In genomic region chr12:120292661-120293531, GRCh38 we compare ENCODE assay signal across 1 cellular context.
A peak's percentile ranks its signal among the peaks of the same experiment; 100 is the strongest.
TF ChIP-seq lines count a peak whose summit lies in the region.

Gene RNU4-1, minus strand, starts transcription at chr12:120293237.

TF ChIP-seq in K562, 482 proteins besides CTCF, POLR2A, EP300 and RAD21 (continued from another document and continues in another):
- TF ChIP-seq, protein P1, sequence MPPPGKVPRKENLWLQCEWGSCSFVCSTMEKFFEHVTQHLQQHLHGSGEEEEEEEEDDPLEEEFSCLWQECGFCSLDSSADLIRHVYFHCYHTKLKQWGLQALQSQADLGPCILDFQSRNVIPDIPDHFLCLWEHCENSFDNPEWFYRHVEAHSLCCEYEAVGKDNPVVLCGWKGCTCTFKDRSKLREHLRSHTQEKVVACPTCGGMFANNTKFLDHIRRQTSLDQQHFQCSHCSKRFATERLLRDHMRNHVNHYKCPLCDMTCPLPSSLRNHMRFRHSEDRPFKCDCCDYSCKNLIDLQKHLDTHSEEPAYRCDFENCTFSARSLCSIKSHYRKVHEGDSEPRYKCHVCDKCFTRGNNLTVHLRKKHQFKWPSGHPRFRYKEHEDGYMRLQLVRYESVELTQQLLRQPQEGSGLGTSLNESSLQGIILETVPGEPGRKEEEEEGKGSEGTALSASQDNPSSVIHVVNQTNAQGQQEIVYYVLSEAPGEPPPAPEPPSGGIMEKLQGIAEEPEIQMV (tag; conservative IDR thresholded peaks at IDR 0.05; ENCODE audit: low read depth), result no peak
- no peak for TF ChIP-seq SREBF1 (IDR thresholded peaks at IDR 0.05; ENCODE audit: borderline replicate concordance, low read depth, low read length)
- no peak for TF ChIP-seq ZBTB12 (CRISPR knock-in tag; IDR thresholded peaks at IDR 0.05)
- TF ChIP-seq, protein P2, sequence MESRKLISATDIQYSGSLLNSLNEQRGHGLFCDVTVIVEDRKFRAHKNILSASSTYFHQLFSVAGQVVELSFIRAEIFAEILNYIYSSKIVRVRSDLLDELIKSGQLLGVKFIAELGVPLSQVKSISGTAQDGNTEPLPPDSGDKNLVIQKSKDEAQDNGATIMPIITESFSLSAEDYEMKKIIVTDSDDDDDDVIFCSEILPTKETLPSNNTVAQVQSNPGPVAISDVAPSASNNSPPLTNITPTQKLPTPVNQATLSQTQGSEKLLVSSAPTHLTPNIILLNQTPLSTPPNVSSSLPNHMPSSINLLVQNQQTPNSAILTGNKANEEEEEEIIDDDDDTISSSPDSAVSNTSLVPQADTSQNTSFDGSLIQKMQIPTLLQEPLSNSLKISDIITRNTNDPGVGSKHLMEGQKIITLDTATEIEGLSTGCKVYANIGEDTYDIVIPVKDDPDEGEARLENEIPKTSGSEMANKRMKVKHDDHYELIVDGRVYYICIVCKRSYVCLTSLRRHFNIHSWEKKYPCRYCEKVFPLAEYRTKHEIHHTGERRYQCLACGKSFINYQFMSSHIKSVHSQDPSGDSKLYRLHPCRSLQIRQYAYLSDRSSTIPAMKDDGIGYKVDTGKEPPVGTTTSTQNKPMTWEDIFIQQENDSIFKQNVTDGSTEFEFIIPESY (CRISPR knock-in tag; IDR thresholded peaks at IDR 0.05), result no peak
- no peak for TF ChIP-seq NR2F6 (CRISPR knock-in tag; IDR thresholded peaks at IDR 0.05)
- no peak for TF ChIP-seq ZNF699 (CRISPR knock-in tag; IDR thresholded peaks at IDR 0.05; ENCODE audit: insufficient replicate concordance)
- TF ChIP-seq KLF13 (tag; IDR thresholded peaks at IDR 0.05; ENCODE audit: borderline replicate concordance, low read depth), result peak; percentile 89
- TF ChIP-seq, protein P3, sequence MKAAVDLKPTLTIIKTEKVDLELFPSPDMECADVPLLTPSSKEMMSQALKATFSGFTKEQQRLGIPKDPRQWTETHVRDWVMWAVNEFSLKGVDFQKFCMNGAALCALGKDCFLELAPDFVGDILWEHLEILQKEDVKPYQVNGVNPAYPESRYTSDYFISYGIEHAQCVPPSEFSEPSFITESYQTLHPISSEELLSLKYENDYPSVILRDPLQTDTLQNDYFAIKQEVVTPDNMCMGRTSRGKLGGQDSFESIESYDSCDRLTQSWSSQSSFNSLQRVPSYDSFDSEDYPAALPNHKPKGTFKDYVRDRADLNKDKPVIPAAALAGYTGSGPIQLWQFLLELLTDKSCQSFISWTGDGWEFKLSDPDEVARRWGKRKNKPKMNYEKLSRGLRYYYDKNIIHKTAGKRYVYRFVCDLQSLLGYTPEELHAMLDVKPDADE (conservative IDR thresholded peaks at IDR 0.05; ENCODE audit: control insufficient read depth, low read depth, low read length), result peak; percentile 96
- TF ChIP-seq SNRNP70 (optimal IDR thresholded peaks at IDR 0.05; ENCODE audit: low read depth, low read length), result no peak
- TF ChIP-seq SRF (CRISPR knock-in tag; IDR thresholded peaks at IDR 0.05), result peak in 1 of 2 experiments; percentile 81; a peak in 2 of 4 replicates
- TF ChIP-seq, protein P4, sequence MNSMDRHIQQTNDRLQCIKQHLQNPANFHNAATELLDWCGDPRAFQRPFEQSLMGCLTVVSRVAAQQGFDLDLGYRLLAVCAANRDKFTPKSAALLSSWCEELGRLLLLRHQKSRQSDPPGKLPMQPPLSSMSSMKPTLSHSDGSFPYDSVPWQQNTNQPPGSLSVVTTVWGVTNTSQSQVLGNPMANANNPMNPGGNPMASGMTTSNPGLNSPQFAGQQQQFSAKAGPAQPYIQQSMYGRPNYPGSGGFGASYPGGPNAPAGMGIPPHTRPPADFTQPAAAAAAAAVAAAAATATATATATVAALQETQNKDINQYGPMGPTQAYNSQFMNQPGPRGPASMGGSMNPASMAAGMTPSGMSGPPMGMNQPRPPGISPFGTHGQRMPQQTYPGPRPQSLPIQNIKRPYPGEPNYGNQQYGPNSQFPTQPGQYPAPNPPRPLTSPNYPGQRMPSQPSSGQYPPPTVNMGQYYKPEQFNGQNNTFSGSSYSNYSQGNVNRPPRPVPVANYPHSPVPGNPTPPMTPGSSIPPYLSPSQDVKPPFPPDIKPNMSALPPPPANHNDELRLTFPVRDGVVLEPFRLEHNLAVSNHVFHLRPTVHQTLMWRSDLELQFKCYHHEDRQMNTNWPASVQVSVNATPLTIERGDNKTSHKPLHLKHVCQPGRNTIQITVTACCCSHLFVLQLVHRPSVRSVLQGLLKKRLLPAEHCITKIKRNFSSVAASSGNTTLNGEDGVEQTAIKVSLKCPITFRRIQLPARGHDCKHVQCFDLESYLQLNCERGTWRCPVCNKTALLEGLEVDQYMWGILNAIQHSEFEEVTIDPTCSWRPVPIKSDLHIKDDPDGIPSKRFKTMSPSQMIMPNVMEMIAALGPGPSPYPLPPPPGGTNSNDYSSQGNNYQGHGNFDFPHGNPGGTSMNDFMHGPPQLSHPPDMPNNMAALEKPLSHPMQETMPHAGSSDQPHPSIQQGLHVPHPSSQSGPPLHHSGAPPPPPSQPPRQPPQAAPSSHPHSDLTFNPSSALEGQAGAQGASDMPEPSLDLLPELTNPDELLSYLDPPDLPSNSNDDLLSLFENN (IDR thresholded peaks at IDR 0.05; ENCODE audit: low read depth in 2 of 2, low read length in 2 of 2), result peak in 1 of 2 experiments; percentile 99; a peak in 2 of 4 replicates
- no peak for TF ChIP-seq XRCC3 (IDR thresholded peaks at IDR 0.05)
- no peak for TF ChIP-seq COPS2 (conservative IDR thresholded peaks at IDR 0.05)
- peak; percentile 31 for TF ChIP-seq CTBP1 (IDR thresholded peaks at IDR 0.05; ENCODE audit: borderline replicate concordance)
- no peak for TF ChIP-seq HLTF (IDR thresholded peaks at IDR 0.05)
- TF ChIP-seq SLC30A9 (CRISPR knock-in tag; IDR thresholded peaks at IDR 0.05), result no peak
- peak in 1 of 2 experiments; percentile 85; a peak in 2 of 4 replicates for TF ChIP-seq ZNF318 (IDR thresholded peaks at IDR 0.05; ENCODE audit: borderline replicate concordance in 1 of 2, low read depth in 1 of 2)
- no peak for TF ChIP-seq RBM25 (IDR thresholded peaks at IDR 0.05; ENCODE audit: low read depth, low read length, severe bottlenecking)
- TF ChIP-seq ZNF146 (CRISPR knock-in tag; IDR thresholded peaks at IDR 0.05; ENCODE audit: unreplicated experiment), result no peak
- 0 out of 2 replicates have a peak, but pooled peaks have one; percentile 45 for TF ChIP-seq GABPB1 (CRISPR knock-in tag; IDR thresholded peaks at IDR 0.05)
- TF ChIP-seq ZNF76 (CRISPR knock-in tag; IDR thresholded peaks at IDR 0.05; ENCODE audit: borderline replicate concordance), result no peak
- peak; percentile 50 for TF ChIP-seq CBFA2T3 (IDR thresholded peaks at IDR 0.05)
- TF ChIP-seq CEBPG (CRISPR knock-in tag; IDR thresholded peaks at IDR 0.05), result peak; percentile 51; the same call in 1 of the 2 replicates
- TF ChIP-seq CEBPG (tag; conservative IDR thresholded peaks at IDR 0.05 in 1 of 2, IDR thresholded peaks at IDR 0.05 in 1 of 2), result peak in 1 of 2 experiments; percentile 39; a peak in 1 of 4 replicates
- no peak for TF ChIP-seq ZFP1 (CRISPR knock-in tag; IDR thresholded peaks at IDR 0.05)
- TF ChIP-seq RBM14 (IDR thresholded peaks at IDR 0.05; ENCODE audit: borderline replicate concordance, insufficient read depth, low read depth, low read length), result no peak
- TF ChIP-seq POLR2AphosphoS5 (IDR thresholded peaks at IDR 0.05; ENCODE audit: control insufficient read depth, insufficient read depth, low read depth, low read length), result peak; percentile 100
- TF ChIP-seq, protein P5, sequence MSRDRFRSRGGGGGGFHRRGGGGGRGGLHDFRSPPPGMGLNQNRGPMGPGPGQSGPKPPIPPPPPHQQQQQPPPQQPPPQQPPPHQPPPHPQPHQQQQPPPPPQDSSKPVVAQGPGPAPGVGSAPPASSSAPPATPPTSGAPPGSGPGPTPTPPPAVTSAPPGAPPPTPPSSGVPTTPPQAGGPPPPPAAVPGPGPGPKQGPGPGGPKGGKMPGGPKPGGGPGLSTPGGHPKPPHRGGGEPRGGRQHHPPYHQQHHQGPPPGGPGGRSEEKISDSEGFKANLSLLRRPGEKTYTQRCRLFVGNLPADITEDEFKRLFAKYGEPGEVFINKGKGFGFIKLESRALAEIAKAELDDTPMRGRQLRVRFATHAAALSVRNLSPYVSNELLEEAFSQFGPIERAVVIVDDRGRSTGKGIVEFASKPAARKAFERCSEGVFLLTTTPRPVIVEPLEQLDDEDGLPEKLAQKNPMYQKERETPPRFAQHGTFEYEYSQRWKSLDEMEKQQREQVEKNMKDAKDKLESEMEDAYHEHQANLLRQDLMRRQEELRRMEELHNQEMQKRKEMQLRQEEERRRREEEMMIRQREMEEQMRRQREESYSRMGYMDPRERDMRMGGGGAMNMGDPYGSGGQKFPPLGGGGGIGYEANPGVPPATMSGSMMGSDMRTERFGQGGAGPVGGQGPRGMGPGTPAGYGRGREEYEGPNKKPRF (IDR thresholded peaks at IDR 0.05; ENCODE audit: low read depth, low read length), result no peak
- TF ChIP-seq TFAM (CRISPR knock-in tag; conservative IDR thresholded peaks at IDR 0.05), result no peak
- no peak for TF ChIP-seq SIRT6 (IDR thresholded peaks at IDR 0.05; ENCODE audit: low read depth, low read length)
- no peak for TF ChIP-seq BRD9 (IDR thresholded peaks at IDR 0.05; ENCODE audit: low read depth, partially characterized antibody)
- no peak for TF ChIP-seq ZNF561 (CRISPR knock-in tag; conservative IDR thresholded peaks at IDR 0.05)
- TF ChIP-seq TCF3 (CRISPR knock-in tag; IDR thresholded peaks at IDR 0.05), result no peak
- peak; percentile 83 for TF ChIP-seq NFIC (IDR thresholded peaks at IDR 0.05)
- 0 out of 2 replicates have a peak, but pooled peaks have one; percentile 88 for TF ChIP-seq MED1 (CRISPR knock-in tag; IDR thresholded peaks at IDR 0.05; ENCODE audit: borderline replicate concordance)
- TF ChIP-seq ARHGAP35 (IDR thresholded peaks at IDR 0.05; ENCODE audit: partially characterized antibody), result peak; percentile 97
- TF ChIP-seq CBFA2T2 (conservative IDR thresholded peaks at IDR 0.05), result 0 out of 2 replicates have a peak, but pooled peaks have one; percentile 23
- TF ChIP-seq, protein P6, sequence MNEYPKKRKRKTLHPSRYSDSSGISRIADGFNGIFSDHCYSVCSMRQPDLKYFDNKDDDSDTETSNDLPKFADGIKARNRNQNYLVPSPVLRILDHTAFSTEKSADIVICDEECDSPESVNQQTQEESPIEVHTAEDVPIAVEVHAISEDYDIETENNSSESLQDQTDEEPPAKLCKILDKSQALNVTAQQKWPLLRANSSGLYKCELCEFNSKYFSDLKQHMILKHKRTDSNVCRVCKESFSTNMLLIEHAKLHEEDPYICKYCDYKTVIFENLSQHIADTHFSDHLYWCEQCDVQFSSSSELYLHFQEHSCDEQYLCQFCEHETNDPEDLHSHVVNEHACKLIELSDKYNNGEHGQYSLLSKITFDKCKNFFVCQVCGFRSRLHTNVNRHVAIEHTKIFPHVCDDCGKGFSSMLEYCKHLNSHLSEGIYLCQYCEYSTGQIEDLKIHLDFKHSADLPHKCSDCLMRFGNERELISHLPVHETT (CRISPR knock-in tag; conservative IDR thresholded peaks at IDR 0.05 in 1 of 2, IDR thresholded peaks at IDR 0.05 in 1 of 2), result peak in 1 of 2 experiments; percentile 54; a peak in 2 of 4 replicates
